Comparison of ENCODE assay signal across 8 cellular contexts in genomic region chr10:110672580-110672919, GRCh38. TPM values are rescaled to one million over a fixed set of nuclear protein-coding genes. Genes with fewer than 3 reads are reported as not detected.
DNase-seq lines count a peak whose midpoint lies in the region; FAIRE-seq and TF ChIP-seq lines count a peak whose summit lies in the region.

No MANE protein-coding gene starts in this region.

- H3K79me2 ChIP-seq in SK-N-SH (ENCODE audit: insufficient read depth), result no peaks in the 10 kb centered on the region

- H2AFZ ChIP-seq in SK-N-SH (ENCODE audit: low read depth), result peak overlapping the region; percentile 80

- POLR2A ChIA-PET in SK-N-SH (lab: Yijun Ruan, JAX), result no interaction called here

- no peak for TF ChIP-seq CTCF in HFF-Myc (IDR thresholded peaks at IDR 0.05; ENCODE audit: low read depth, low read length, missing control alignments)
- no peak for TF ChIP-seq CTCF in SK-N-SH (IDR thresholded peaks at IDR 0.05)
- TF ChIP-seq CTCF in D721Med (IDR thresholded peaks at IDR 0.05; ENCODE audit: insufficient read depth, missing control alignments), result no peak
- no peak for TF ChIP-seq CTCF in GM10266 (IDR thresholded peaks at IDR 0.05; ENCODE audit: control insufficient read depth, insufficient read depth, low read depth, missing control alignments)

- H3K4me3 ChIP-seq in GM08714 (ENCODE audit: low read length) (peak overlapping the region; percentile 63; the same call in 1 of the 2 replicates), HFF-Myc (replicated peaks; ENCODE audit: low read depth, low read length) (peak overlapping the region; percentile 55), SK-N-SH (ENCODE audit: low read depth in 2 of 2, low read length in 1 of 2) (peak overlapping the region; percentile 68 to 71), skeletal muscle satellite cell (ENCODE audit: low read length) (peak overlapping the region; percentile 75)

- TF ChIP-seq EP300 in SK-N-SH (IDR thresholded peaks at IDR 0.05; ENCODE audit: borderline replicate concordance in 1 of 2, low read depth in 1 of 2, low read length in 1 of 2), result no peak

- H3K9me3 ChIP-seq in SK-N-SH, result no peaks in the 10 kb centered on the region
- H3K9me3 ChIP-seq in skeletal muscle satellite cell (replicated peaks; ENCODE audit: low read length), result no peaks in the 10 kb centered on the region

- H3F3A ChIP-seq in SK-N-SH (replicated peaks; ENCODE audit: insufficient read depth), result no peaks in the 10 kb centered on the region

- no peaks in the 10 kb centered on the region for H3K36me3 ChIP-seq in SK-N-SH (replicated peaks in 1 of 2; ENCODE audit: control insufficient read depth in 1 of 2, insufficient read depth in 2 of 2, low read length in 1 of 2)
- no peaks in the 10 kb centered on the region for H3K36me3 ChIP-seq in skeletal muscle satellite cell (ENCODE audit: insufficient read depth, low read length)

- H3K4me1 ChIP-seq in SK-N-SH (ENCODE audit: control insufficient read depth in 1 of 2, insufficient read depth in 2 of 2, low read depth in 1 of 2, low read length in 1 of 2), result peaks cover 0 to 6% of the 10 kb centered on the region in 2 experiments; a peak in 2 of 4 replicates
- H3K4me1 ChIP-seq in skeletal muscle satellite cell (ENCODE audit: control insufficient read depth, insufficient read depth, low read length), result no peaks in the 10 kb centered on the region

- H3K9me2 ChIP-seq in SK-N-SH, result no peaks in the 10 kb centered on the region

- H3K27ac ChIP-seq in SK-N-SH (ENCODE audit: low read depth in 2 of 2, low read length in 1 of 2), result peak overlapping the region in 1 of 2 experiments; percentile 23; a peak in 1 of 4 replicates

- TF ChIP-seq RAD21 in SK-N-SH (IDR thresholded peaks at IDR 0.05; ENCODE audit: low read length), result no peak

- peak overlapping the region; percentile 89 for H3K4me2 ChIP-seq in SK-N-SH
- H3K4me2 ChIP-seq in skeletal muscle satellite cell (ENCODE audit: low read length), result peak overlapping the region; percentile 90

- H4K20me1 ChIP-seq in SK-N-SH (ENCODE audit: insufficient read depth), result no peaks in the 10 kb centered on the region

- DNase-seq in HFF-Myc (ENCODE audit: extremely low read depth, low read depth) (no peak), SK-N-SH (no peak), cardiac septum (ENCODE audit: low spot score) (peak; percentile 87), DMS79 treated with DMSO at 0.1 percent for 48 hours (lab: John Stamatoyannopoulos, UW) (no peak), D721Med (ENCODE audit: insufficient read length, low spot score) (no peak), GM10266 (ENCODE audit: extremely low spot score) (no peak)

- H3K27me3 ChIP-seq in SK-N-SH (ENCODE audit: insufficient read depth), result no peaks in the 10 kb centered on the region
- H3K27me3 ChIP-seq in skeletal muscle satellite cell (ENCODE audit: control insufficient read depth, insufficient read depth, low read length), result peaks cover 18% of the 10 kb centered on the region

- CTCF ChIA-PET in SK-N-SH (lab: Yijun Ruan, JAX), result interaction anchor here (0.7 to 4.4 kb wide), 33 partner anchors 9 to 368 kb away, joined by 3 to 53 read pairs (median 7); partner anchors contain the start of genes RBM20 and SMNDC1

- H3K9ac ChIP-seq in SK-N-SH, result peak overlapping the region; percentile 59; the same call in 1 of the 2 replicates
- peak overlapping the region; percentile 73 for H3K9ac ChIP-seq in skeletal muscle satellite cell (ENCODE audit: low read depth, low read length)

- WGBS in SK-N-SH (ENCODE audit: low lambda C conversion rate), result 31% methylated on average over 4 of the region's 12 CpGs

- FAIRE-seq in D721Med (lab: Jason Lieb, UNC), result no peak

- intact Hi-C loops in cardiac septum (cut with DNase I), result loop anchor here (2.0 kb wide), 1 partner anchor 26 kb away; no protein-coding TSS in a partner anchor

TF ChIP-seq in SK-N-SH, 30 proteins besides CTCF, POLR2A, EP300 and RAD21:
- no peak for TF ChIP-seq PBX3 (IDR thresholded peaks at IDR 0.05)
- TF ChIP-seq GATA2 (CRISPR knock-in tag; IDR thresholded peaks at IDR 0.05), result no peak
- no peak for TF ChIP-seq REST (IDR thresholded peaks at IDR 0.05; ENCODE audit: low read depth, low read length)
- TF ChIP-seq IRF3 (IDR thresholded peaks at IDR 0.05; ENCODE audit: low read depth, low read length), result no peak
- no peak for TF ChIP-seq MEF2A (IDR thresholded peaks at IDR 0.05; ENCODE audit: borderline replicate concordance, low read depth)
- TF ChIP-seq TAF1 (IDR thresholded peaks at IDR 0.05; ENCODE audit: borderline replicate concordance, low read depth, low read length), result no peak
- TF ChIP-seq CHD2 (IDR thresholded peaks at IDR 0.05; ENCODE audit: low read length, partially characterized antibody), result no peak
- no peak for TF ChIP-seq RFX5 (IDR thresholded peaks at IDR 0.05; ENCODE audit: low read length)
- no peak for TF ChIP-seq FOXJ3 (CRISPR knock-in tag; IDR thresholded peaks at IDR 0.05)
- TF ChIP-seq RCOR1 (IDR thresholded peaks at IDR 0.05; ENCODE audit: low read length), result no peak
- TF ChIP-seq USF1 (IDR thresholded peaks at IDR 0.05; ENCODE audit: borderline replicate concordance, low read depth), result no peak
- no peak for TF ChIP-seq ELF1 (IDR thresholded peaks at IDR 0.05)
- no peak for TF ChIP-seq GABPA (IDR thresholded peaks at IDR 0.05; ENCODE audit: low read depth)
- TF ChIP-seq EZH2phosphoT487 (IDR thresholded peaks at IDR 0.05; ENCODE audit: borderline replicate concordance, low read depth), result no peak

RNA-seq across cellular contexts. Expression of gene RBM20, which starts 28.4 kb away (rescaled TPM):
- polyA plus RNA-seq in SK-N-SH (2012; rRNA removed), result 0.64 and 0.67 TPM in 2 replicates
- 0.71 and 0.88 TPM in 2 replicates for polyA plus RNA-seq in SK-N-SH (2012; cell fraction: cytosol; rRNA removed)
- 3.3 and 7.6 TPM in 2 replicates for polyA plus RNA-seq in SK-N-SH (2012; cell fraction: nucleus; rRNA removed)
- 105 TPM for total RNA-seq in cardiac septum
- total RNA-seq in skeletal muscle satellite cell (2012; rRNA removed), result under 0.01 and 0.44 TPM in 2 replicates
